Comparison of ENCODE assay signal across 1 cellular context in genomic region chr22:50659711-50660110, GRCh38. TPM values are rescaled to one million over a fixed set of nuclear protein-coding genes. Genes with fewer than 3 reads are reported as not detected.
"Had no signal": no experiment of that assay in that cellular context is flagged by ENCODE, and none has a peak within 500 bp of the region (broad histone marks: within the 10 kb centered on the region; RNA-seq: fewer than 3 reads in every experiment).

No MANE protein-coding gene starts in this region.

RNA-seq across cellular contexts. Expression of gene MAPK8IP2, which starts 59.1 kb away (rescaled TPM):
- total RNA-seq: GM23248 had no signal
